ENCODE assay signal across 7 cellular contexts in the genomic region with DNA sequence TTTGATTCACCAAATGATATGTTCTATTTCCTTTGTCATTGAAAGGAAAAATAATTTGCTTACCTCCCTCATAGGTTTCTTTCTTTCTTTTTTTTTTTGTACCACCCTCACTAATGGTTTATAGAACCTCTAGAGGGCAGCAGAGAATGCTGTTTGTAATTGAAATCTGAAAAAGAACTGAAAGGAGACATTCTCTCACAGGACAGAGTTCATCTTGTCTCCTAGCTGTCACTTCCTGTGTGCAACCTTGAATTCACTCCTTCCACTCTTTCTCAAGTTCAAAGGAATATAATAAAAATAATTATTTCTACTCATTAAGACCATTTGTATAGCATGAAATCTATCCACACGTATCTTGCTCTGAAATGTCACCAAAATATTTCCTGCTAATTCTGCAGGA. TPM values are rescaled to one million over a fixed set of nuclear protein-coding genes. Genes with fewer than 3 reads are reported as not detected.
DNase-seq lines count a peak whose midpoint lies in the region; ATAC-seq and TF ChIP-seq lines count a peak whose summit lies in the region.

No MANE protein-coding gene starts in this region.

- TF ChIP-seq EP300 in stomach (IDR thresholded peaks at IDR 0.05), result no peak

- intact Hi-C loops in body of pancreas (cut with DNase I), result loop anchor here (10.0 kb wide), 1 partner anchor 135 kb away; no protein-coding TSS in a partner anchor
- intact Hi-C loops in stomach (cut with DNase I; ENCODE audit: low total_unique reads), result loop anchor here (5.0 kb wide), 1 partner anchor 137 kb away; no protein-coding TSS in a partner anchor

- H3K9me3 Mint-ChIP-seq in immature natural killer cell, result peaks cover 0 to 1% (median 0%) of the 10 kb centered on the region in 6 donors

- H3K27me3 ChIP-seq in body of pancreas (no peaks in the 10 kb centered on the region), stomach (no peaks in the 10 kb centered on the region)

- H3K36me3 ChIP-seq in body of pancreas (replicated peaks in 1 of 2; ENCODE audit: insufficient read depth in 1 of 2, low read depth in 2 of 2), result no peaks in the 10 kb centered on the region
- H3K36me3 ChIP-seq in stomach, result no peaks in the 10 kb centered on the region

- H3K9me3 ChIP-seq in body of pancreas (no peaks in the 10 kb centered on the region), stomach (no peaks in the 10 kb centered on the region)

- no peaks in the 10 kb centered on the region for H3K4me1 ChIP-seq in body of pancreas
- peaks cover 0 to 8% (median 0%) of the 10 kb centered on the region in 4 donors for H3K4me1 ChIP-seq in stomach

- DNase-seq in GM04504 (ENCODE audit: low read depth) (peak; percentile 58), NCI-H526 treated with DMSO at 0.1 percent for 48 hours (lab: John Stamatoyannopoulos, UW) (peak; percentile 8), body of pancreas (peak in 1 of 4 donors; percentile 14), immature natural killer cell (peak; percentile 37 to 39 (median 37)), stomach (no peak)

- TF ChIP-seq POLR2A in body of pancreas (IDR thresholded peaks at IDR 0.05) (no peak), stomach (IDR thresholded peaks at IDR 0.05) (no peak)

- ATAC-seq in GM21390 (IDR thresholded peaks at IDR 0.05; ENCODE audit: unreplicated experiment) (peak; percentile 99), HG03521 (IDR thresholded peaks at IDR 0.05; ENCODE audit: unreplicated experiment) (peak; percentile 96), body of pancreas (peak; percentile 87)

- H3K4me3 ChIP-seq in body of pancreas, result no peak overlapping the region
- no peak overlapping the region for H3K4me3 ChIP-seq in stomach

- peaks cover 0 to 3% (median 0%) of the 10 kb centered on the region in 3 donors for H3K27me3 Mint-ChIP-seq in immature natural killer cell (ENCODE audit: low read depth in 3 of 3)

- WGBS in body of pancreas, 2 donors, result 68 to 71% methylated on average over 1 of the region's 1 CpG
- 70 to 85% (median 79%) methylated on average over 1 of the region's 1 CpG for WGBS in stomach, 5 donors

- H3K27ac ChIP-seq in body of pancreas (peak overlapping the region in 1 of 4 donors; percentile 29), stomach (no peak overlapping the region)

- no peaks in the 10 kb centered on the region for H3K4me1 Mint-ChIP-seq in immature natural killer cell

- peak; percentile 42 to 81 (median 68) for TF ChIP-seq CTCF in body of pancreas (IDR thresholded peaks at IDR 0.05)
- TF ChIP-seq CTCF in stomach (IDR thresholded peaks at IDR 0.05), result peak in 5 of 7 experiments; percentile 35 to 58 (median 53)

- H3K36me3 Mint-ChIP-seq in immature natural killer cell, result peaks cover 0 to 2% (median 0%) of the 10 kb centered on the region in 3 donors

- H3K27ac Mint-ChIP-seq in immature natural killer cell, result no peak overlapping the region

- H3K4me3 Mint-ChIP-seq in immature natural killer cell, result no peak overlapping the region

RNA-seq across cellular contexts. Expression of gene GUCY1B1, which starts 51.0 kb away (rescaled TPM):
- total RNA-seq in body of pancreas (10 to 100 TPM in 1 of 2 donors, 1 to 10 TPM in 1; 9.6 to 11.9 TPM), stomach (10 to 100 TPM in 4 of 5 donors, not detected in 1; 14.8 to 59.8 (median 32.7) TPM)
- polyA plus RNA-seq in immature natural killer cell (1 to 10 TPM; 4.0 to 7.8 (median 4.3) TPM), stomach (10 to 100 TPM in 1 of 3 donors, 1 to 10 TPM in 2; 5.3 to 10.5 (median 7.8) TPM)

RNA-seq across cellular contexts. Expression of gene ASIC5, which starts 56.2 kb away (rescaled TPM):
- total RNA-seq in body of pancreas (not detected), stomach (not detected)
- polyA plus RNA-seq in immature natural killer cell (not detected), stomach (not detected)
